In the genomic region with DNA sequence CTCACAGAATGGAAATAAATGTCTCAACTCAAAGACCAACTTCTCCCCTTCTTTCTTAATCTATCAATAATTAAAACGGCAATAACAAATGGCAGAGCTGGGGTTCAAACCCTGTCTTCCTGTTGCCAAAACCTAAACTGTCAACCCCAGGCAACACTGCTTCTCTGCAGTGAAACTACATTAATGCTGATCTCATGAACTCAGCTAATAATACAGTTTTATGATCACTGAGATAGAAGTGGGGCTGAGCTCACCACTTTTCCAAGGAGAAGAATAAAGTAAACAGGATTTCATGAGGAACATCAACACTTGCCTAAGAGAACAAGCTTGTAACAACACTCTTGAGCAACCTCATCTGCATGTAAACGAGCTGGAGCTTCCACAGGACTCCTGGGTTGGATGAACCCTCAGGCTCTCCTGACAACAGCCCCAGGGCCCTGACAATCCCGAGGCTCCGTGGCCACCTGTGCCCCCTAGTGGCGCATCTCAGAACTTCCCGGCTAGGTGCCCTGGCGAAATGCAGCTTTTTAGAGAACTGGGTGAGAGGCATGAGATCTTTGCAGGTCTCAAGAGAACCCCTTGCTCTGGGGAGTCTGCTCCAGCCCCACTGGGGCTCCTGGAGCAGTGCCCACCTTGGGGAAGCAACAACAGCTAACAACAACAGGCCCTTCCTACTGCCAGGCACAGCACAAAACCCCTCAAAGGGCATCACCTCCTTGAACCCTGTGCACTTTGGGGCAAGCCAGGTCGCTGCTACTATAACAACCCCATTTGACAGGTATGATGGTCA, we compare ENCODE assay signal across 8 cellular contexts.
A peak's percentile ranks its signal among the peaks of the same experiment; 100 is the strongest.
DNase-seq lines count a peak whose midpoint lies in the region; ATAC-seq and TF ChIP-seq lines count a peak whose summit lies in the region.

No MANE protein-coding gene starts in this region.

- intact Hi-C loops in right cardiac atrium (cut with DNase I) (loop anchor here (2.0 to 10.0 kb wide), 5 partner anchors 81 to 271 kb away; no protein-coding TSS in a partner anchor), gastrocnemius medialis (cut with DNase I; ENCODE audit: low total_unique reads) (loop anchor here (1.0 kb wide), 2 partner anchors 81 to 88 kb away; no protein-coding TSS in a partner anchor)

- H3K9me3 Mint-ChIP-seq in T-helper 2 cell treated with Interferon-gamma antibody and Interleukin-4, amounts not matched to agents 5 μg/mL and 100 μg/mL, for 36 hours, result no peaks in the 10 kb centered on the region

- H3F3A ChIP-seq in Loucy (ENCODE audit: low read depth), result no peaks in the 10 kb centered on the region

- DNase-seq in DMS153 (lab: John Stamatoyannopoulos, UW), result peak; percentile 34
- DNase-seq in T-helper 2 cell treated with Interferon-gamma antibody and Interleukin-4, amounts not matched to agents 5 μg/mL and 100 μg/mL, for 36 hours (ENCODE audit: low spot score), result peak; percentile 57
- DNase-seq in amygdala (lab: John Stamatoyannopoulos, UW), result peak in 52 of 56 donors; percentile 23 to 89 (median 58)
- DNase-seq in right cardiac atrium, result peak; percentile 72 to 91 (median 90)
- peak; percentile 59 to 73 for DNase-seq in gastrocnemius medialis
- DNase-seq in foreskin melanocyte, result no peak

- no peaks in the 10 kb centered on the region for H3K27me3 Mint-ChIP-seq in T-helper 2 cell treated with Interferon-gamma antibody and Interleukin-4, amounts not matched to agents 5 μg/mL and 100 μg/mL, for 36 hours (ENCODE audit: low read depth)

- H3K4me1 Mint-ChIP-seq in T-helper 2 cell treated with Interferon-gamma antibody and Interleukin-4, amounts not matched to agents 5 μg/mL and 100 μg/mL, for 36 hours (ENCODE audit: low read depth), result peaks cover 6% of the 10 kb centered on the region

- WGBS in right cardiac atrium, result 19% methylated on average over 8 of the region's 8 CpGs

- H3K27me3 ChIP-seq in Loucy (ENCODE audit: insufficient read depth, low read length, poor library complexity, severe bottlenecking) (no peaks in the 10 kb centered on the region), right cardiac atrium (ENCODE audit: control insufficient read depth, insufficient read depth) (no peaks in the 10 kb centered on the region), gastrocnemius medialis (no peaks in the 10 kb centered on the region)

- ATAC-seq in GM21619 (IDR thresholded peaks at IDR 0.05; ENCODE audit: unreplicated experiment), result peak; percentile 70
- ATAC-seq in right cardiac atrium, result peak; percentile 76 to 78
- ATAC-seq in gastrocnemius medialis, result peak; percentile 85

- no peaks in the 10 kb centered on the region for H3K9me2 ChIP-seq in Loucy (replicated peaks; ENCODE audit: low read depth, low read length)

- H3K4me1 ChIP-seq in Loucy (ENCODE audit: insufficient read depth, low read length, poor library complexity, severe bottlenecking) (no peaks in the 10 kb centered on the region), right cardiac atrium (ENCODE audit: control insufficient read depth, insufficient read depth, low read length) (peaks cover 2% of the 10 kb centered on the region), gastrocnemius medialis (peaks cover 5 to 10% of the 10 kb centered on the region in 2 donors)

- no peak overlapping the region for H3K27ac Mint-ChIP-seq in T-helper 2 cell treated with Interferon-gamma antibody and Interleukin-4, amounts not matched to agents 5 μg/mL and 100 μg/mL, for 36 hours

- H3K79me2 ChIP-seq in Loucy (ENCODE audit: insufficient read depth, low read length), result no peaks in the 10 kb centered on the region

- no peaks in the 10 kb centered on the region for H4K20me1 ChIP-seq in Loucy (ENCODE audit: insufficient read depth, low read length, poor library complexity, severe bottlenecking)

- no peak overlapping the region for H2AFZ ChIP-seq in Loucy (ENCODE audit: low read length)

- no peak for TF ChIP-seq POLR2A in gastrocnemius medialis (IDR thresholded peaks at IDR 0.05)

- no peak overlapping the region for H3K4me2 ChIP-seq in Loucy (ENCODE audit: low read depth, low read length, poor library complexity, severe bottlenecking)

- H3K36me3 ChIP-seq in Loucy (ENCODE audit: insufficient read depth, low read length) (no peaks in the 10 kb centered on the region), gastrocnemius medialis (no peaks in the 10 kb centered on the region)

- in situ Hi-C loops in gastrocnemius medialis (cut with MboI; ENCODE audit: low sequenced_read_pairs in 4 of 4), result loop anchor here (5.0 to 25.0 kb wide), 2 partner anchors 84 to 274 kb away; no protein-coding TSS in a partner anchor

- no peak overlapping the region for H3K27ac ChIP-seq in right cardiac atrium (ENCODE audit: low read length)
- peak overlapping the region in 1 of 4 donors; percentile 34 for H3K27ac ChIP-seq in gastrocnemius medialis

- no peak overlapping the region for H3K9ac ChIP-seq in Loucy (ENCODE audit: low read depth, low read length, poor library complexity, severe bottlenecking)

- H3K36me3 Mint-ChIP-seq in T-helper 2 cell treated with Interferon-gamma antibody and Interleukin-4, amounts not matched to agents 5 μg/mL and 100 μg/mL, for 36 hours (ENCODE audit: low read depth), result peaks cover 2% of the 10 kb centered on the region

- H3K9me3 ChIP-seq in Loucy (ENCODE audit: insufficient read depth, low read depth, low read length) (no peaks in the 10 kb centered on the region), right cardiac atrium (ENCODE audit: control insufficient read depth, low read length) (no peaks in the 10 kb centered on the region), gastrocnemius medialis (no peaks in the 10 kb centered on the region)

- TF ChIP-seq CTCF in Loucy (conservative IDR thresholded peaks at IDR 0.05; ENCODE audit: low read length), result peak; percentile 93
- TF ChIP-seq CTCF in gastrocnemius medialis (IDR thresholded peaks at IDR 0.05 in 4 of 5, conservative IDR thresholded peaks at IDR 0.05 in 1 of 5), result peak; percentile 92 to 99 (median 97)

- H3K4me3 Mint-ChIP-seq in T-helper 2 cell treated with Interferon-gamma antibody and Interleukin-4, amounts not matched to agents 5 μg/mL and 100 μg/mL, for 36 hours, result no peak overlapping the region

- no peak overlapping the region for H3K4me3 ChIP-seq in Loucy (ENCODE audit: low read length, poor library complexity, severe bottlenecking)
- no peak overlapping the region for H3K4me3 ChIP-seq in right cardiac atrium (ENCODE audit: low read length)
- no peak overlapping the region for H3K4me3 ChIP-seq in gastrocnemius medialis
